Comparison of ENCODE assay signal across 25 cellular contexts in genomic region chr5:6461793-6462650, GRCh38. TPM values are rescaled to one million over a fixed set of nuclear protein-coding genes. Genes with fewer than 3 reads are reported as not detected.
"Had no signal": no experiment of that assay in that cellular context is flagged by ENCODE, and none has a peak within 500 bp of the region (broad histone marks: within the 10 kb centered on the region; RNA-seq: fewer than 3 reads in every experiment).

No MANE protein-coding gene starts in this region.

- DNase-seq: activated CD4-positive, alpha-beta memory T cell treated with anti-CD3 and anti-CD28 coated beads, Interleukin-2, amount 10 ng/mL, durations not matched to agents 7 days and 5 days; activated CD4-positive, alpha-beta T cell treated with anti-CD3 and anti-CD28 coated beads for 48 hours; activated naive CD4-positive, alpha-beta T cell; activated naive CD8-positive, alpha-beta T cell treated with anti-CD3 and anti-CD28 coated beads for 36 hours; activated T-cell treated with anti-CD3 and anti-CD28 coated beads, Interleukin-2, amount 50 U/mL, for 24 hours; colonic mucosa; foreskin fibroblast; kidney; naive thymus-derived CD8-positive, alpha-beta T cell; stimulated activated CD4-positive, alpha-beta T cell treated with anti-CD3 and anti-CD28 coated beads, Interleukin-12 subunit alpha, Interleukin-12 subunit beta, amount 100 ng/mL, for 4 hours; stimulated activated CD4-positive, alpha-beta T cell treated with anti-CD3 and anti-CD28 coated beads, Interleukin-4, amount 100 ng/mL, for 4 hours; substantia nigra had no signal

- H3K4me3 Mint-ChIP-seq: activated CD4-positive, alpha-beta memory T cell treated with anti-CD3 and anti-CD28 coated beads, Interleukin-2, amount 10 ng/mL, durations not matched to agents 7 days and 5 days; activated naive CD8-positive, alpha-beta T cell treated with anti-CD3 and anti-CD28 coated beads for 36 hours; activated T-cell treated with anti-CD3 and anti-CD28 coated beads, Interleukin-2, amount 50 U/mL, for 24 hours; activated T-helper 17 cell treated with anti-CD3 and anti-CD28 coated beads, Interleukin-2, amount 50 U/mL, for 72 hours; central memory CD8-positive, alpha-beta T cell; mesothelial cell of epicardium; naive thymus-derived CD8-positive, alpha-beta T cell; neural progenitor cell; stimulated activated naive CD8-positive, alpha-beta T cell treated with anti-CD3 and anti-CD28 coated beads, Interleukin-15, Interleukin-2, amounts not matched to agents 100 ng/mL and 50 ng/mL, for 24 hours had no signal

- H3K9me3 ChIP-seq: colonic mucosa, tibial artery had no signal

- H3K36me3 ChIP-seq: colonic mucosa, neural progenitor cell had no signal

- H3K27ac ChIP-seq: colonic mucosa, neural progenitor cell, tibial artery had no signal

- H3K27ac Mint-ChIP-seq: activated CD4-positive, alpha-beta memory T cell treated with anti-CD3 and anti-CD28 coated beads, Interleukin-2, amount 10 ng/mL, durations not matched to agents 7 days and 5 days; activated naive CD8-positive, alpha-beta T cell treated with anti-CD3 and anti-CD28 coated beads for 36 hours; activated T-cell treated with anti-CD3 and anti-CD28 coated beads, Interleukin-2, amount 50 U/mL, for 24 hours; activated T-helper 17 cell treated with anti-CD3 and anti-CD28 coated beads, Interleukin-2, amount 50 U/mL, for 72 hours; mesothelial cell of epicardium; neural progenitor cell; progenitor cell of endocrine pancreas; stimulated activated naive CD8-positive, alpha-beta T cell treated with anti-CD3 and anti-CD28 coated beads, Interleukin-15, Interleukin-2, amounts not matched to agents 100 ng/mL and 50 ng/mL, for 24 hours had no signal

- H3K9ac ChIP-seq: neural progenitor cell had no signal

- ATAC-seq: activated T-helper 17 cell treated with anti-CD3 and anti-CD28 coated beads, Interleukin-2, amount 50 U/mL, for 72 hours; left lobe of liver; naive thymus-derived CD8-positive, alpha-beta T cell had no signal

- H3K4me1 Mint-ChIP-seq: activated CD4-positive, alpha-beta memory T cell treated with anti-CD3 and anti-CD28 coated beads, Interleukin-2, amount 10 ng/mL, durations not matched to agents 7 days and 5 days; activated T-helper 17 cell treated with anti-CD3 and anti-CD28 coated beads, Interleukin-2, amount 50 U/mL, for 72 hours; central memory CD8-positive, alpha-beta T cell; mesothelial cell of epicardium; naive thymus-derived CD8-positive, alpha-beta T cell had no signal

- H3K36me3 Mint-ChIP-seq: activated naive CD8-positive, alpha-beta T cell treated with anti-CD3 and anti-CD28 coated beads for 36 hours; mesothelial cell of epicardium; naive thymus-derived CD8-positive, alpha-beta T cell; neural progenitor cell had no signal

- H3K27me3 ChIP-seq: colonic mucosa, tibial artery had no signal

- H3K4me3 ChIP-seq: colonic mucosa, lung, neural progenitor cell, tibial artery had no signal

- H3K9me3 Mint-ChIP-seq: activated CD4-positive, alpha-beta memory T cell treated with anti-CD3 and anti-CD28 coated beads, Interleukin-2, amount 10 ng/mL, durations not matched to agents 7 days and 5 days; activated naive CD8-positive, alpha-beta T cell treated with anti-CD3 and anti-CD28 coated beads for 36 hours; activated T-cell treated with anti-CD3 and anti-CD28 coated beads, Interleukin-2, amount 50 U/mL, for 24 hours; activated T-helper 17 cell treated with anti-CD3 and anti-CD28 coated beads, Interleukin-2, amount 50 U/mL, for 72 hours; central memory CD8-positive, alpha-beta T cell; mesothelial cell of epicardium; naive thymus-derived CD8-positive, alpha-beta T cell; neural progenitor cell; stimulated activated naive CD8-positive, alpha-beta T cell treated with anti-CD3 and anti-CD28 coated beads, Interleukin-15, Interleukin-2, amounts not matched to agents 100 ng/mL and 50 ng/mL, for 24 hours had no signal

- H3K4me1 ChIP-seq: colonic mucosa, tibial artery had no signal

RNA-seq across cellular contexts. Expression of gene UBE2QL1, which starts 13.4 kb away (rescaled TPM):
- total RNA-seq: activated naive CD8-positive, alpha-beta T cell treated with anti-CD3 and anti-CD28 coated beads for 36 hours; activated T-helper 17 cell treated with anti-CD3 and anti-CD28 coated beads, Interleukin-2, amount 50 U/mL, for 72 hours; epithelial cell of proximal tubule; fibroblast of lung; glomerular endothelial cell; naive thymus-derived CD8-positive, alpha-beta T cell; T-helper 2 cell treated with Interferon-gamma antibody and Interleukin-4, amounts not matched to agents 100 ng/mL and 5 ng/mL, for 36 hours had no signal
- polyA plus RNA-seq: fibroblast of lung; naive thymus-derived CD8-positive, alpha-beta T cell had no signal
